ENCODE assay signal across 23 cellular contexts in the genomic region with DNA sequence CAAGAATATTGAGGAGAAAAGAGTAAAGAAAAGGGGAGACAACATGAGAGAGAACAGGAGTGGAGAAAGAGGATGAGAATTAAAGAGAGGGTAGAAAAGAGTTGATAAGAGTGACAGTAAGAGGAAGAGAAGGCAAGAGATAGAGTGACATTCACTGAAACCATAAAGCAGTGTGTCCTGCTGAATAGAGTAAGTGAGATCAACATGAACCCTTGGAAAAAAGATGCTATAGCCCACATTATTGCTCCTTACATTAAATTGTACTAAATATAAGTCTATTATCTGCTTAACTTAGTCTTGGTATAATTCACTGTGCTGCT.
"Had no signal": no experiment of that assay in that cellular context is flagged by ENCODE, and none has a peak within 500 bp of the region (broad histone marks: within the 10 kb centered on the region; RNA-seq: fewer than 3 reads in every experiment).

No MANE protein-coding gene starts in this region.

- H3K36me3 ChIP-seq: colonic mucosa, esophagus muscularis mucosa, left lung, prostate gland, right atrium auricular region, thoracic aorta, upper lobe of left lung had no signal

- ATAC-seq: activated T-cell treated with anti-CD3 and anti-CD28 coated beads, Interleukin-2, amount 50 U/mL, for 72 hours; effector memory CD8-positive, alpha-beta T cell; left lung; naive thymus-derived CD4-positive, alpha-beta T cell had no signal

- H3K4me1 Mint-ChIP-seq: activated naive CD8-positive, alpha-beta T cell treated with anti-CD3 and anti-CD28 coated beads, Interleukin-2, amount 10 ng/mL, durations not matched to agents 7 days and 5 days; naive thymus-derived CD4-positive, alpha-beta T cell had no signal

- H3K36me3 Mint-ChIP-seq: activated CD4-positive, alpha-beta memory T cell treated with anti-CD3 and anti-CD28 coated beads for 36 hours; activated naive CD8-positive, alpha-beta T cell treated with anti-CD3 and anti-CD28 coated beads, Interleukin-2, amount 10 ng/mL, durations not matched to agents 7 days and 5 days; naive thymus-derived CD4-positive, alpha-beta T cell had no signal

- H3K27me3 ChIP-seq: colonic mucosa, dorsolateral prefrontal cortex, esophagus muscularis mucosa, left lung, right atrium auricular region, upper lobe of left lung had no signal

- H3K9me3 ChIP-seq: colonic mucosa, prostate gland had no signal

- H3K4me3 Mint-ChIP-seq: activated CD4-positive, alpha-beta memory T cell treated with anti-CD3 and anti-CD28 coated beads for 36 hours; activated naive CD4-positive, alpha-beta T cell treated with anti-CD3 and anti-CD28 coated beads for 36 hours; activated naive CD8-positive, alpha-beta T cell treated with anti-CD3 and anti-CD28 coated beads, Interleukin-2, amount 10 ng/mL, durations not matched to agents 7 days and 5 days; activated T-cell treated with anti-CD3 and anti-CD28 coated beads, Interleukin-2, amount 50 U/mL, for 72 hours; effector memory CD8-positive, alpha-beta T cell; naive thymus-derived CD4-positive, alpha-beta T cell had no signal

- H3K27me3 Mint-ChIP-seq: activated CD4-positive, alpha-beta memory T cell treated with anti-CD3 and anti-CD28 coated beads for 36 hours; activated naive CD8-positive, alpha-beta T cell treated with anti-CD3 and anti-CD28 coated beads, Interleukin-2, amount 10 ng/mL, durations not matched to agents 7 days and 5 days; effector memory CD8-positive, alpha-beta T cell; naive thymus-derived CD4-positive, alpha-beta T cell had no signal

- H3K4me3 ChIP-seq: colonic mucosa, dorsolateral prefrontal cortex, esophagus muscularis mucosa, left lung, lung, prostate gland, right atrium auricular region, thoracic aorta, upper lobe of left lung had no signal

- H3K27ac Mint-ChIP-seq: activated CD4-positive, alpha-beta memory T cell treated with anti-CD3 and anti-CD28 coated beads for 36 hours; activated naive CD4-positive, alpha-beta T cell treated with anti-CD3 and anti-CD28 coated beads for 36 hours; activated naive CD8-positive, alpha-beta T cell treated with anti-CD3 and anti-CD28 coated beads, Interleukin-2, amount 10 ng/mL, durations not matched to agents 7 days and 5 days; activated T-cell treated with anti-CD3 and anti-CD28 coated beads, Interleukin-2, amount 50 U/mL, for 72 hours; effector memory CD8-positive, alpha-beta T cell had no signal

- H3K4me1 ChIP-seq: colonic mucosa, esophagus muscularis mucosa, left lung, prostate gland, right atrium auricular region, upper lobe of left lung had no signal

- H3K27ac ChIP-seq: colonic mucosa, dorsolateral prefrontal cortex, esophagus muscularis mucosa, left lung, prostate gland, right atrium auricular region, thoracic aorta, upper lobe of left lung had no signal

- DNase-seq: activated CD4-positive, alpha-beta memory T cell treated with anti-CD3 and anti-CD28 coated beads for 36 hours; activated CD4-positive, alpha-beta T cell treated with anti-CD3 and anti-CD28 coated beads for 48 hours; activated CD4-positive, CD25-positive, alpha-beta regulatory T cell; activated effector memory CD4-positive, alpha-beta T cell treated with Interleukin-2 at 50 U/mL for 16 hours; activated naive CD4-positive, alpha-beta T cell treated with anti-CD3 and anti-CD28 coated beads for 36 hours; activated naive CD8-positive, alpha-beta T cell treated with anti-CD3 and anti-CD28 coated beads, Interleukin-2, amount 10 ng/mL, durations not matched to agents 7 days and 5 days; activated T-cell treated with anti-CD3 and anti-CD28 coated beads, Interleukin-2, amount 50 U/mL, for 72 hours; amniotic stem cell; colonic mucosa; dorsolateral prefrontal cortex; effector memory CD8-positive, alpha-beta T cell; hippocampal formation; left lung; naive thymus-derived CD4-positive, alpha-beta T cell; stimulated activated CD4-positive, alpha-beta T cell treated with anti-CD3 and anti-CD28 coated beads, Interleukin-12 subunit alpha, Interleukin-12 subunit beta, amount 100 ng/mL, for 4 hours; stimulated activated CD4-positive, alpha-beta T cell treated with anti-CD3 and anti-CD28 coated beads, Interleukin-4, amount 100 ng/mL, for 4 hours; T-helper 9 cell; upper lobe of left lung had no signal
